Comparison of ENCODE assay signal across 26 cellular contexts in the genomic region with DNA sequence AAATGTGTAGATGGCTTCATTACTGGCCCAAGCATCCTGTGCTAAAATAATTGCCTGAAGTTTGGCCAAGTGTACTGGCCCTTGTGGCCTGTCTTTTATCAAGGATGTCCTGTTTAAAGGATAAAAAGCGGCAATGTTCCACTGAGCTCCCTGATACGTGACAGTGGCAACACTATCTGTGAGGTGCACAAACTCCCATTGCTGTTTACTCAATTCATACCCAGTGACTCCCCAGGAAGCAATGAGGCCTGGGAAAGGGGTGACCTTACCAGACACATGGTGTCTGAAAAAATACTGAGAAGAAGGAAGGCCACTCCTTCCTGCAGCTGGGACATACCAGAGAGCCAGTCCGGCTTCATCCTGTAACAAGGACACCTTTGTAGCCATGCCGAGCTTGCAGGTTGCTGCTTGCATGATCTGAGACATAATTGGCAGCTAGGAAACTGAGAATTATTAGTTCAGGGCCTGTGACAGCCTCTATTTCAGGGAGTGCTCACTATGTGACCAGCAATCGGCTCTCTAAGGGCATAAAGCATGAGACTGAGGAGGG.
"Had no signal": no experiment of that assay in that cellular context is flagged by ENCODE, and none has a peak within 500 bp of the region (broad histone marks: within the 10 kb centered on the region; RNA-seq: fewer than 3 reads in every experiment).

No MANE protein-coding gene starts in this region.

- H3K27ac Mint-ChIP-seq: mesothelial cell of epicardium; naive B cell; natural killer cell; nephron progenitor cell; neural progenitor cell; stimulated activated effector memory CD8-positive, alpha-beta T cell treated with anti-CD3 and anti-CD28 coated beads, Interleukin-12 subunit alpha, Interleukin-12 subunit beta, amount 100 ng/mL, for 72 hours; stimulated activated naive CD8-positive, alpha-beta T cell treated with anti-CD3 and anti-CD28 coated beads, Interleukin-15, Interleukin-2, amounts not matched to agents 100 ng/mL and 50 ng/mL, for 24 hours had no signal

- H3K36me3 Mint-ChIP-seq: mesothelial cell of epicardium; naive B cell; neural progenitor cell; stimulated activated effector memory CD8-positive, alpha-beta T cell treated with anti-CD3 and anti-CD28 coated beads, Interleukin-12 subunit alpha, Interleukin-12 subunit beta, amount 100 ng/mL, for 72 hours had no signal

- H3K4me1 Mint-ChIP-seq: mesothelial cell of epicardium; naive B cell; natural killer cell; nephron progenitor cell; neural progenitor cell; stimulated activated effector memory CD8-positive, alpha-beta T cell treated with anti-CD3 and anti-CD28 coated beads, Interleukin-12 subunit alpha, Interleukin-12 subunit beta, amount 100 ng/mL, for 72 hours had no signal

- H3K4me1 ChIP-seq: heart right ventricle, lower lobe of right lung, neural progenitor cell, parathyroid adenoma, right atrium auricular region, sigmoid colon, spleen, suprapubic skin, tibial artery, upper lobe of right lung had no signal

- H3K27me3 Mint-ChIP-seq: naive B cell; stimulated activated naive CD8-positive, alpha-beta T cell treated with anti-CD3 and anti-CD28 coated beads, Interleukin-15, Interleukin-2, amounts not matched to agents 100 ng/mL and 50 ng/mL, for 24 hours had no signal

- H3K4me3 Mint-ChIP-seq: mesothelial cell of epicardium; naive B cell; natural killer cell; nephron progenitor cell; neural progenitor cell; stimulated activated effector memory CD8-positive, alpha-beta T cell treated with anti-CD3 and anti-CD28 coated beads, Interleukin-12 subunit alpha, Interleukin-12 subunit beta, amount 100 ng/mL, for 72 hours; stimulated activated naive CD8-positive, alpha-beta T cell treated with anti-CD3 and anti-CD28 coated beads, Interleukin-15, Interleukin-2, amounts not matched to agents 100 ng/mL and 50 ng/mL, for 24 hours had no signal

- H3K9me3 Mint-ChIP-seq: neural progenitor cell had no signal

- H3K27ac ChIP-seq: heart right ventricle, hepatocyte, lower lobe of right lung, neural progenitor cell, neutrophil, parathyroid adenoma, right atrium auricular region, sigmoid colon, spleen, suprapubic skin, thoracic aorta, tibial artery, upper lobe of right lung had no signal

- H3K27me3 ChIP-seq: heart right ventricle, hepatocyte, neural progenitor cell, neutrophil, right atrium auricular region, sigmoid colon, spleen, suprapubic skin, tibial artery, upper lobe of right lung had no signal

- ATAC-seq: lower lobe of right lung; natural killer cell; stimulated activated effector memory CD8-positive, alpha-beta T cell treated with anti-CD3 and anti-CD28 coated beads, Interleukin-12 subunit alpha, Interleukin-12 subunit beta, amount 100 ng/mL, for 72 hours; upper lobe of right lung had no signal

- H3K9me3 ChIP-seq: lower lobe of right lung, neutrophil, right atrium auricular region, sigmoid colon, thoracic aorta, upper lobe of right lung had no signal

- H3K4me2 ChIP-seq: hepatocyte, neural progenitor cell had no signal

- FAIRE-seq: small intestine had no signal

- H3K4me3 ChIP-seq: heart right ventricle, hepatocyte, lower lobe of right lung, neural progenitor cell, right atrium auricular region, sigmoid colon, spleen, suprapubic skin, thoracic aorta, tibial artery, upper lobe of right lung had no signal

- DNase-seq: heart right ventricle; islet precursor cell; lower lobe of right lung; mesendoderm; naive B cell; natural killer cell; nephron progenitor cell; occipital lobe; sigmoid colon; small intestine; spleen; stimulated activated CD4-positive, alpha-beta T cell treated with anti-CD3 and anti-CD28 coated beads, Interleukin-4, amount 100 ng/mL, for 24 hours; stimulated activated naive CD4-positive, alpha-beta T cell; tibial artery; trophoblast cell; upper lobe of right lung had no signal

- H3K36me3 ChIP-seq: heart right ventricle, lower lobe of right lung, neural progenitor cell, neutrophil, right atrium auricular region, sigmoid colon, spleen, suprapubic skin, thoracic aorta, tibial artery, upper lobe of right lung had no signal

- H3K79me2 ChIP-seq: hepatocyte, parathyroid adenoma had no signal

- H2AFZ ChIP-seq: hepatocyte, neural progenitor cell, parathyroid adenoma had no signal

- H3K9ac ChIP-seq: neural progenitor cell, parathyroid adenoma had no signal
